11 cellular contexts compared by ENCODE assay signal in genomic region chr3:42042747-42043115, GRCh38. TPM values are rescaled to one million over a fixed set of nuclear protein-coding genes. Genes with fewer than 3 reads are reported as not detected.
DNase-seq lines count a peak whose midpoint lies in the region; ATAC-seq, FAIRE-seq and TF ChIP-seq lines count a peak whose summit lies in the region.
"Had no signal": no experiment of that assay in that cellular context is flagged by ENCODE, and none has a peak within 500 bp of the region (broad histone marks: within the 10 kb centered on the region; RNA-seq: fewer than 3 reads in every experiment).

No MANE protein-coding gene starts in this region.

- no peaks in the 10 kb centered on the region for H3K9me3 Mint-ChIP-seq in MCF 10A (ENCODE audit: unreplicated experiment)
- no peaks in the 10 kb centered on the region for H3K9me3 Mint-ChIP-seq in naive thymus-derived CD8-positive, alpha-beta T cell
- H3K9me3 Mint-ChIP-seq: activated CD4-positive, alpha-beta memory T cell treated with anti-CD3 and anti-CD28 coated beads for 36 hours had no signal

- H2AK5ac ChIP-seq in H1 (ENCODE audit: low read depth, low read length): peak overlapping the region; percentile 58; the same call in 1 of the 2 replicates

- no peak for TF ChIP-seq CTCF in MCF 10A (IDR thresholded peaks at IDR 0.05; ENCODE audit: unreplicated experiment)
- TF ChIP-seq CTCF in mammary epithelial cell (conservative IDR thresholded peaks at IDR 0.05 in 1 of 2, IDR thresholded peaks at IDR 0.05 in 1 of 2; ENCODE audit: extremely low read depth in 1 of 2, insufficient read depth in 1 of 2, low read depth in 1 of 2, low read length in 2 of 2): no peak
- no peak for TF ChIP-seq CTCF in H1 (IDR thresholded peaks at IDR 0.05; ENCODE audit: control extremely low read depth in 1 of 3, insufficient read depth in 1 of 3, low read depth in 1 of 3, low read length in 3 of 3)
- no peak for TF ChIP-seq CTCF in stomach (IDR thresholded peaks at IDR 0.05)

- H2BK5ac ChIP-seq in H1 (ENCODE audit: low read depth, low read length): peak overlapping the region; percentile 96

- in situ Hi-C loops in mammary epithelial cell (cut with MboI; ENCODE audit: low sequenced_read_pairs in 2 of 2): no loop called here

- H3K27ac ChIP-seq in mammary epithelial cell (ENCODE audit: insufficient read depth, low read depth, low read length) (no peak overlapping the region), H1 (ENCODE audit: low read depth, low read length) (peak overlapping the region; percentile 82), aorta (ENCODE audit: low read depth in 1 of 2, low read length in 2 of 2) (peak overlapping the region; percentile 22 to 86), stomach (peak overlapping the region in 2 of 5 donors; percentile 55 to 70)

- DNase-seq in MCF 10A (ENCODE audit: unreplicated experiment) (no peak), mammary epithelial cell (no peak), H1 (ENCODE audit: low read depth in 1 of 2, low spot score in 2 of 2) (no peak), aorta (no peak), stomach (no peak)
- no peak for DNase-seq in naive thymus-derived CD8-positive, alpha-beta T cell
- DNase-seq: activated CD4-positive, alpha-beta memory T cell treated with anti-CD3 and anti-CD28 coated beads for 36 hours; central memory CD4-positive, alpha-beta T cell; KG1 had no signal

- H2BK12ac ChIP-seq in H1 (ENCODE audit: low read depth, low read length): peak overlapping the region; percentile 90

- H4K8ac ChIP-seq in H1 (ENCODE audit: extremely low read depth, insufficient read depth, low read length): no peak overlapping the region

- H3K27me3 Mint-ChIP-seq in MCF 10A (ENCODE audit: insufficient read depth, unreplicated experiment): no peaks in the 10 kb centered on the region
- no peaks in the 10 kb centered on the region for H3K27me3 Mint-ChIP-seq in naive thymus-derived CD8-positive, alpha-beta T cell
- H3K27me3 Mint-ChIP-seq: activated CD4-positive, alpha-beta memory T cell treated with anti-CD3 and anti-CD28 coated beads for 36 hours had no signal

- H4K91ac ChIP-seq in H1 (replicated peaks; ENCODE audit: insufficient read length, low read length): no peak overlapping the region

- TF ChIP-seq POLR2A in H1 (IDR thresholded peaks at IDR 0.05; ENCODE audit: control extremely low read depth in 1 of 2, low read depth in 2 of 2, low read length in 2 of 2): no peak; a peak in 1 of 3 replicates
- no peak for TF ChIP-seq POLR2A in stomach (IDR thresholded peaks at IDR 0.05)

- BruUV-seq in MCF 10A (replicated peaks; lab: Mats Ljungman, UMichigan) (no TSS peak), mammary epithelial cell (replicated peaks; lab: Mats Ljungman, UMichigan) (no TSS peak)

- H4K20me1 ChIP-seq in mammary epithelial cell (ENCODE audit: insufficient read depth, low read length) (no peaks in the 10 kb centered on the region), H1 (replicated peaks in 1 of 2; ENCODE audit: control insufficient read depth in 1 of 2, insufficient read depth in 2 of 2, low read length in 2 of 2) (no peaks in the 10 kb centered on the region)

- H2AFZ ChIP-seq in mammary epithelial cell (ENCODE audit: low read depth, low read length) (no peak overlapping the region), H1 (ENCODE audit: low read length) (no peak overlapping the region)

- H3K27ac Mint-ChIP-seq in MCF 10A (ENCODE audit: low read depth, unreplicated experiment): peak overlapping the region; percentile 60
- peak overlapping the region in 1 of 10 donors; percentile 78 for H3K27ac Mint-ChIP-seq in naive thymus-derived CD8-positive, alpha-beta T cell
- H3K27ac Mint-ChIP-seq: activated CD4-positive, alpha-beta memory T cell treated with anti-CD3 and anti-CD28 coated beads for 36 hours had no signal

- H4K5ac ChIP-seq in H1 (ENCODE audit: insufficient read length, low read depth, low read length): no peak overlapping the region

- dilution Hi-C loops in mammary epithelial cell (cut with HindIII; ENCODE audit: low sequenced_read_pairs): no loop called here

- TF ChIP-seq EP300 in H1 (IDR thresholded peaks at IDR 0.05; ENCODE audit: borderline replicate concordance in 1 of 2, low read depth in 2 of 2, low read length in 2 of 2): no peak
- no peak for TF ChIP-seq EP300 in stomach (IDR thresholded peaks at IDR 0.05)

- H3K9me3 ChIP-seq in mammary epithelial cell (replicated peaks; ENCODE audit: insufficient read depth, low read length): no peaks in the 10 kb centered on the region
- no peaks in the 10 kb centered on the region for H3K9me3 ChIP-seq in H1 (ENCODE audit: insufficient read depth in 2 of 2, low read depth in 1 of 2, low read length in 1 of 2)
- H3K9me3 ChIP-seq in mucosa of stomach (ENCODE audit: control insufficient read depth, low read length): no peaks in the 10 kb centered on the region
- no peaks in the 10 kb centered on the region for H3K9me3 ChIP-seq in aorta (ENCODE audit: control insufficient read depth, low read length)
- no peaks in the 10 kb centered on the region for H3K9me3 ChIP-seq in stomach

- CTCF ChIA-PET in MCF 10A (lab: Yijun Ruan, JAX) (no interaction called here), mammary epithelial cell (lab: Charles Lee; ENCODE audit: low non-redundant PET) (no interaction called here), H1 (lab: Charles Lee; ENCODE audit: partially characterized antibody) (interaction anchor here (1.4 to 1.8 kb wide), 2 partner anchors 10 to 18 kb away, joined by 3 to 6 read pairs; no protein-coding TSS in a partner anchor)

- 46% methylated on average over 4 of the region's 5 CpGs for WGBS in mammary epithelial cell (ENCODE audit: low coverage, missing lambda C conversion rate)
- WGBS in H1 (ENCODE audit: extremely low coverage in 1 of 2, insufficient coverage in 1 of 2, insufficient read length in 1 of 2, insufficient replicate concordance in 2 of 2, low coverage in 1 of 2, low lambda C conversion rate in 2 of 2, missing lambda C conversion rate in 1 of 2), 2 experiments: 59% methylated on average over 5 of the region's 5 CpGs; no CpG with 5 or more reads in 1 of the 2 experiments
- 20 to 23% methylated on average over 5 of the region's 5 CpGs for WGBS in aorta, 2 donors
- 41 to 56% (median 48%) methylated on average over 5 of the region's 5 CpGs for WGBS in stomach, 5 donors

- no peak overlapping the region for H2BK120ac ChIP-seq in H1 (replicated peaks; ENCODE audit: low read depth, low read length)

- H3K14ac ChIP-seq in H1 (ENCODE audit: insufficient read length): no peak overlapping the region

- H3K36me3 Mint-ChIP-seq in MCF 10A (ENCODE audit: insufficient read depth, unreplicated experiment): no peaks in the 10 kb centered on the region
- peaks cover 0 to 2% (median 0%) of the 10 kb centered on the region in 3 donors for H3K36me3 Mint-ChIP-seq in naive thymus-derived CD8-positive, alpha-beta T cell
- H3K36me3 Mint-ChIP-seq: activated CD4-positive, alpha-beta memory T cell treated with anti-CD3 and anti-CD28 coated beads for 36 hours had no signal

- ATAC-seq in aorta (ENCODE audit: low FRiP score) (no peak), GM21447 (IDR thresholded peaks at IDR 0.05; ENCODE audit: unreplicated experiment) (no peak)
- ATAC-seq in naive thymus-derived CD8-positive, alpha-beta T cell: no peak

- intact Hi-C loops in MCF 10A (cut with micrococcal nuclease): no loop called here
- intact Hi-C loops in mammary epithelial cell (cut with micrococcal nuclease): no loop called here
- intact Hi-C loops in aorta (cut with DNase I): no loop called here
- intact Hi-C loops in stomach (cut with DNase I; ENCODE audit: low total_unique reads): no loop called here

- H3K4ac ChIP-seq in H1 (replicated peaks; ENCODE audit: insufficient read length, low read depth, low read length): no peak overlapping the region

- no peak for TF ChIP-seq RAD21 in H1 (IDR thresholded peaks at IDR 0.05 in 1 of 2, conservative IDR thresholded peaks at IDR 0.05 in 1 of 2; ENCODE audit: low read depth in 2 of 2, low read length in 2 of 2)

- peaks cover 12% of the 10 kb centered on the region for H3K4me1 Mint-ChIP-seq in MCF 10A (ENCODE audit: insufficient read depth, unreplicated experiment)
- peaks cover 12 to 61% (median 20%) of the 10 kb centered on the region in 4 donors for H3K4me1 Mint-ChIP-seq in naive thymus-derived CD8-positive, alpha-beta T cell

- H3K36me3 ChIP-seq in mammary epithelial cell (ENCODE audit: insufficient read depth, low read length) (no peaks in the 10 kb centered on the region), H1 (ENCODE audit: control insufficient read depth in 2 of 4, insufficient read depth in 4 of 4, low read length in 3 of 4) (no peaks in the 10 kb centered on the region), mucosa of stomach (ENCODE audit: control insufficient read depth, insufficient read depth, low read length) (no peaks in the 10 kb centered on the region), aorta (ENCODE audit: control insufficient read depth in 1 of 2, insufficient read depth in 2 of 2, low read length in 1 of 2) (no peaks in the 10 kb centered on the region), stomach (no peaks in the 10 kb centered on the region)

- H3K27me3 ChIP-seq in mammary epithelial cell (ENCODE audit: insufficient read depth, low read length) (no peaks in the 10 kb centered on the region), H1 (replicated peaks in 1 of 4; ENCODE audit: control insufficient read depth in 3 of 4, extremely low read depth in 1 of 4, insufficient read depth in 3 of 4, low read length in 3 of 4) (no peaks in the 10 kb centered on the region), mucosa of stomach (ENCODE audit: control insufficient read depth, insufficient read depth, low read length) (no peaks in the 10 kb centered on the region), aorta (ENCODE audit: control insufficient read depth in 1 of 2, insufficient read depth in 2 of 2, low read length in 1 of 2) (no peaks in the 10 kb centered on the region), stomach (no peaks in the 10 kb centered on the region)

- POLR2A ChIA-PET in MCF 10A (lab: Yijun Ruan, JAX): interaction anchor here (0.6 to 2.1 kb wide), 3 partner anchors 10 to 17 kb away, joined by 3 to 5 read pairs (median 4); no protein-coding TSS in a partner anchor
- POLR2A ChIA-PET in H1 (lab: Charles Lee; ENCODE audit: partially characterized antibody): interaction anchor here (1.1 to 2.0 kb wide), 5 partner anchors 10 to 30 kb away, joined by 3 to 4 read pairs (median 4); no protein-coding TSS in a partner anchor
- POLR2A ChIA-PET in naive thymus-derived CD8-positive, alpha-beta T cell (lab: Charles Lee): no interaction called here

- H2BK15ac ChIP-seq in H1 (ENCODE audit: low read length): no peak overlapping the region

- peaks cover 2% of the 10 kb centered on the region; the same call in 1 of the 2 replicates for H3K23me2 ChIP-seq in H1 (ENCODE audit: low read depth, low read length)

- no peak overlapping the region for H3K4me2 ChIP-seq in mammary epithelial cell (ENCODE audit: insufficient read depth, low read depth, low read length)
- H3K4me2 ChIP-seq in H1 (ENCODE audit: insufficient read depth in 1 of 2, low read depth in 2 of 2, low read length in 2 of 2): peak overlapping the region; percentile 76 to 92

- H2BK20ac ChIP-seq in H1 (ENCODE audit: low read length): peak overlapping the region; percentile 99; the same call in 1 of the 2 replicates

- H3K4me3 Mint-ChIP-seq in MCF 10A (ENCODE audit: unreplicated experiment): no peak overlapping the region
- H3K4me3 Mint-ChIP-seq in naive thymus-derived CD8-positive, alpha-beta T cell: no peak overlapping the region
- H3K4me3 Mint-ChIP-seq: activated CD4-positive, alpha-beta memory T cell treated with anti-CD3 and anti-CD28 coated beads for 36 hours had no signal

- no peak overlapping the region for H3K23ac ChIP-seq in H1 (ENCODE audit: insufficient read length)

- peak overlapping the region; percentile 97 for H3K18ac ChIP-seq in H1 (ENCODE audit: extremely low read depth, low read length)

- H3K9ac ChIP-seq in mammary epithelial cell (ENCODE audit: insufficient read depth, low read length) (no peak overlapping the region), H1 (replicated peaks in 1 of 4; ENCODE audit: extremely low read depth in 1 of 4, low read depth in 3 of 4, low read length in 3 of 4) (peak overlapping the region in 3 of 4 experiments; percentile 0 to 64 (median 39); a peak in 4 of 7 replicates), mucosa of stomach (ENCODE audit: low read length) (peak overlapping the region; percentile 47)

- H3K4me3 ChIP-seq in mammary epithelial cell (replicated peaks in 1 of 3; ENCODE audit: insufficient read depth in 1 of 3, low read depth in 2 of 3, low read length in 3 of 3): no peak overlapping the region
- peak overlapping the region; percentile 22 to 50 (median 30); a peak in 6 of 8 replicates for H3K4me3 ChIP-seq in H1 (ENCODE audit: extremely low read depth in 1 of 4, insufficient read depth in 2 of 4, low read depth in 3 of 4, low read length in 4 of 4)
- no peak overlapping the region for H3K4me3 ChIP-seq in mucosa of stomach (ENCODE audit: low read length)
- H3K4me3 ChIP-seq in aorta (ENCODE audit: low read length in 2 of 2): no peak overlapping the region
- H3K4me3 ChIP-seq in stomach: no peak overlapping the region

- H3K56ac ChIP-seq in H1 (replicated peaks; ENCODE audit: insufficient read length, low read depth, low read length): no peak overlapping the region

- no peak for FAIRE-seq in H1 (lab: Jason Lieb, UNC)

- H3K79me1 ChIP-seq in H1 (ENCODE audit: low read depth, low read length): peaks cover 4% of the 10 kb centered on the region; the same call in 1 of the 2 replicates

- H3K4me1 ChIP-seq in mammary epithelial cell (ENCODE audit: insufficient read depth, low read length) (peaks cover 27% of the 10 kb centered on the region), H1 (replicated peaks in 1 of 4; ENCODE audit: control insufficient read depth in 3 of 4, insufficient read depth in 4 of 4, low read length in 3 of 4) (peaks cover 0 to 13% (median 7%) of the 10 kb centered on the region in 4 experiments; a peak in 4 of 7 replicates), mucosa of stomach (ENCODE audit: control insufficient read depth, insufficient read depth, low read length) (peaks cover 19% of the 10 kb centered on the region), aorta (ENCODE audit: control insufficient read depth in 1 of 2, insufficient read depth in 2 of 2, low read length in 2 of 2) (peaks cover 3 to 8% of the 10 kb centered on the region in 2 donors), stomach (peaks cover 23 to 52% (median 37%) of the 10 kb centered on the region in 4 donors)

- H3K79me2 ChIP-seq in mammary epithelial cell (ENCODE audit: insufficient read depth, low read length) (peaks cover 85% of the 10 kb centered on the region), H1 (ENCODE audit: control insufficient read depth in 1 of 2, insufficient read depth in 2 of 2, low read length in 2 of 2) (peaks cover 0 to 74% of the 10 kb centered on the region in 2 experiments; a peak in 2 of 4 replicates)

RNA-seq across cellular contexts. Expression of gene TRAK1, which starts 48.4 kb away (rescaled TPM):
- total RNA-seq in MCF 10A (2022): 32.8 and 33.2 TPM in 2 replicates
- 10 to 100 TPM; 64.5 to 67.2 TPM for total RNA-seq in mammary epithelial cell
- 36.6 TPM for polyA plus RNA-seq in mammary epithelial cell
- polyA minus RNA-seq in mammary epithelial cell: 56.6 TPM
- total RNA-seq in H1 (2021; fragmentation: NEBNext Ultra II Directional; extraction: Animal tissue kit (Norgen Biotek cat#: 25700)): 32.7 and 35.4 TPM in 2 replicates
- 21.3 and 25.8 TPM in 2 replicates for polyA plus RNA-seq in H1 (2011; rRNA removed)
- 23.4 TPM for polyA plus RNA-seq in H1 (2011; cell fraction: cytosol; rRNA removed)
- 39.0 TPM for polyA plus RNA-seq in H1 (2011; cell fraction: nucleus; rRNA removed)
- 21.0 to 24.1 TPM (median 22.8 TPM) in 4 replicates for polyA plus RNA-seq in H1 (2012, experiment 1 of 2)
- 7.7 TPM for polyA plus RNA-seq in H1 (2012, experiment 2 of 2)
- 18.1 TPM for polyA plus RNA-seq in H1 (2013, experiment 1 of 2)
- 18.5 TPM for polyA plus RNA-seq in H1 (2013, experiment 2 of 2)
- polyA minus RNA-seq in H1 (2011; rRNA and poly(A)+ RNA removed): 36.0 and 42.3 TPM in 2 replicates
- 29.4 TPM for polyA minus RNA-seq in H1 (2011; cell fraction: cytosol; rRNA and poly(A)+ RNA removed)
- 33.6 TPM for polyA minus RNA-seq in H1 (2011; cell fraction: nucleus; rRNA and poly(A)+ RNA removed)
- total RNA-seq in aorta: 10 to 100 TPM; 33.5 to 37.7 TPM
- polyA plus RNA-seq in aorta: 10 to 100 TPM; 15.7 to 16.3 TPM
- 100 to 1,000 TPM in 4 of 5 donors, 10 to 100 TPM in 1; 67.1 to 328 (median 107) TPM for total RNA-seq in stomach
- 10 to 100 TPM; 17.2 to 33.5 (median 20.1) TPM for polyA plus RNA-seq in stomach
- total RNA-seq in naive thymus-derived CD8-positive, alpha-beta T cell: 10 to 100 TPM; 18.8 to 19.1 TPM
- 1 to 10 TPM; 4.3 to 8.3 (median 4.8) TPM for polyA plus RNA-seq in naive thymus-derived CD8-positive, alpha-beta T cell

Comparison
In these comparisons a context has a peak if more than half of its experiments do, and no peak if none do; other contexts are left out.
1. H3K4me3 ChIP-seq: peak in H1 (4 of 4); none in mammary epithelial cell (0 of 3), mucosa of stomach (single experiment), aorta (0 of 2) and stomach (0 of 4).